In genomic region chr7:151735854-151736402, GRCh38 we compare ENCODE assay signal across 9 cellular contexts.
DNase-seq lines count a peak whose midpoint lies in the region; ATAC-seq and TF ChIP-seq lines count a peak whose summit lies in the region.
"Had no signal": no experiment of that assay in that cellular context is flagged by ENCODE, and none has a peak within 500 bp of the region (broad histone marks: within the 10 kb centered on the region; RNA-seq: fewer than 3 reads in every experiment).

No MANE protein-coding gene starts in this region.

- in situ Hi-C loops in ACHN (cut with HindIII; ENCODE audit: low pct_ligation_motif_present, low pct_unique_long_range_greater_than_20kb, low sequenced_read_pairs) = no loop called here

- TF ChIP-seq CTCF in BJ (IDR thresholded peaks at IDR 0.05; ENCODE audit: insufficient read depth, low read depth, low read length) (no peak), fibroblast of lung (conservative IDR thresholded peaks at IDR 0.05 in 1 of 2, IDR thresholded peaks at IDR 0.05 in 1 of 2; ENCODE audit: low read depth in 1 of 2, low read length in 2 of 2) (no peak), osteoblast (IDR thresholded peaks at IDR 0.05; ENCODE audit: extremely low read depth, low read depth, low read length) (no peak)

- H3K27ac ChIP-seq in fibroblast of lung (ENCODE audit: insufficient read depth, low read length) (peak overlapping the region; percentile 72), osteoblast (ENCODE audit: low read depth, low read length) (peak overlapping the region; percentile 87)

- POLR2A ChIA-PET in BJ (lab: Charles Lee) = no interaction called here

- no peaks in the 10 kb centered on the region for H4K20me1 ChIP-seq in fibroblast of lung (ENCODE audit: control insufficient read depth, extremely low read depth, insufficient read depth, low read length)
- H4K20me1 ChIP-seq in osteoblast (ENCODE audit: insufficient read depth, low read length) = no peaks in the 10 kb centered on the region

- H3K4me3 ChIP-seq in BJ (ENCODE audit: low read depth, low read length) = peak overlapping the region; percentile 28
- peak overlapping the region; percentile 25 to 41 (median 36) for H3K4me3 ChIP-seq in fibroblast of lung (replicated peaks in 1 of 4; ENCODE audit: control extremely low read depth in 1 of 4, insufficient read depth in 1 of 4, low read depth in 3 of 4, low read length in 4 of 4)
- H3K4me3 ChIP-seq in osteoblast (ENCODE audit: insufficient read depth, low read length) = peak overlapping the region; percentile 71
- H3K4me3 ChIP-seq: ovary had no signal

- DNase-seq in BJ (ENCODE audit: low read depth) = no peak
- DNase-seq in NCI-H524 (lab: John Stamatoyannopoulos, UW) = peak; percentile 58 to 76
- DNase-seq in fibroblast of lung (ENCODE audit: low read depth in 2 of 2) = no peak
- DNase-seq in osteoblast (ENCODE audit: insufficient read length, low spot score, missing footprints) = peak; percentile 17
- DNase-seq in ACHN = no peak
- DNase-seq in globus pallidus (ENCODE audit: low spot score) = no peak
- DNase-seq in activated effector memory CD4-positive, alpha-beta T cell treated with anti-CD3 and anti-CD28 coated beads, Interleukin-2, amount 50 U/mL, for 16 hours = no peak

- H3K9ac ChIP-seq in fibroblast of lung (ENCODE audit: insufficient read depth, low read length) = peak overlapping the region; percentile 65

- H3K79me2 ChIP-seq in fibroblast of lung (ENCODE audit: control insufficient read depth, insufficient read depth, low read length) = no peaks in the 10 kb centered on the region
- no peaks in the 10 kb centered on the region for H3K79me2 ChIP-seq in osteoblast (ENCODE audit: insufficient read depth, low read length)

- peaks cover 7% of the 10 kb centered on the region for H3K4me1 ChIP-seq in fibroblast of lung (ENCODE audit: control insufficient read depth, extremely low read depth, insufficient read depth, low read length)
- H3K4me1 ChIP-seq in osteoblast (ENCODE audit: insufficient read depth, low read length) = peaks cover 28% of the 10 kb centered on the region

- H3K27me3 ChIP-seq in BJ (ENCODE audit: control insufficient read depth, insufficient read depth, low read length) = no peaks in the 10 kb centered on the region
- H3K27me3 ChIP-seq in fibroblast of lung (ENCODE audit: control insufficient read depth, insufficient read depth, low read length) = no peaks in the 10 kb centered on the region
- no peaks in the 10 kb centered on the region for H3K27me3 ChIP-seq in osteoblast (ENCODE audit: insufficient read depth, low read length)
- H3K27me3 ChIP-seq: ovary had no signal

- no peak for ATAC-seq in HG02885 (IDR thresholded peaks at IDR 0.05; ENCODE audit: poor library complexity, unreplicated experiment)

- no peak overlapping the region for H2AFZ ChIP-seq in fibroblast of lung (ENCODE audit: low read length)
- H2AFZ ChIP-seq in osteoblast (ENCODE audit: low read length) = peak overlapping the region; percentile 11

- H3K36me3 ChIP-seq in BJ (ENCODE audit: control insufficient read depth, insufficient read depth, low read length) = no peaks in the 10 kb centered on the region
- H3K36me3 ChIP-seq in fibroblast of lung (ENCODE audit: control insufficient read depth, insufficient read depth, low read length) = no peaks in the 10 kb centered on the region
- H3K36me3 ChIP-seq in osteoblast (ENCODE audit: insufficient read depth, low read length) = no peaks in the 10 kb centered on the region
- H3K36me3 ChIP-seq: ovary had no signal

- no peaks in the 10 kb centered on the region for H3K9me3 ChIP-seq in fibroblast of lung (ENCODE audit: control insufficient read depth, insufficient read depth, low read depth, low read length)
- H3K9me3 ChIP-seq in osteoblast (ENCODE audit: low read depth, low read length) = no peaks in the 10 kb centered on the region
- H3K9me3 ChIP-seq: ovary had no signal

- peak overlapping the region; percentile 80 for H3K4me2 ChIP-seq in fibroblast of lung (ENCODE audit: extremely low read depth, insufficient read depth, low read length)
- H3K4me2 ChIP-seq in osteoblast (ENCODE audit: insufficient read depth, low read length) = peak overlapping the region; percentile 88

- CTCF ChIA-PET in BJ (lab: Yijun Ruan, JAX) = interaction anchor here (0.6 to 2.6 kb wide), 6 partner anchors 8 to 139 kb away, joined by 3 to 10 read pairs (median 4); no protein-coding TSS in a partner anchor

Comparison
In these comparisons a context has a peak if more than half of its experiments do, and no peak if none do; other contexts are left out.
1. DNase-seq: peak in NCI-H524 (2 of 2) and osteoblast (single experiment); none in BJ (single experiment), fibroblast of lung (0 of 2), ACHN (single experiment), globus pallidus (single experiment) and activated effector memory CD4-positive, alpha-beta T cell treated with anti-CD3 and anti-CD28 coated beads, Interleukin-2, amount 50 U/mL, for 16 hours (single experiment).
2. Peak in every context shown above with its lines, with median percentiles within 50 percentile points of each other: H3K4me3 ChIP-seq.